1 cellular context compared by ENCODE assay signal in genomic region chr17:63564562-63564961, GRCh38.
TF ChIP-seq lines count a peak whose summit lies in the region.

No MANE protein-coding gene starts in this region.

TF ChIP-seq in K562, 482 proteins besides CTCF, POLR2A, EP300 and RAD21:
- TF ChIP-seq ZNF274 (IDR thresholded peaks at IDR 0.05; ENCODE audit: borderline replicate concordance, low read depth, low read length) (no peak), NBN (IDR thresholded peaks at IDR 0.05; ENCODE audit: low read depth) (no peak)
TF ChIP-seq in K562: peak in this region for 0.
